In genomic region chr7:114842551-114843065, GRCh38 we compare ENCODE assay signal across 17 cellular contexts.
"Had no signal": no experiment of that assay in that cellular context is flagged by ENCODE, and none has a peak within 500 bp of the region (broad histone marks: within the 10 kb centered on the region; RNA-seq: fewer than 3 reads in every experiment).

No MANE protein-coding gene starts in this region.

- H3K27ac ChIP-seq: breast epithelium, left ventricle myocardium inferior, suprapubic skin, upper lobe of right lung had no signal

- H3K27ac Mint-ChIP-seq: activated naive CD4-positive, alpha-beta T cell treated with anti-CD3 and anti-CD28 coated beads, Interleukin-2, amount 50 U/mL, for 72 hours; memory B cell; nephron progenitor cell; T-helper 17 cell had no signal

- H3K36me3 Mint-ChIP-seq: memory B cell had no signal

- H3K9me3 ChIP-seq: breast epithelium, left ventricle myocardium inferior, suprapubic skin, upper lobe of right lung had no signal

- H3K9me3 Mint-ChIP-seq: activated naive CD4-positive, alpha-beta T cell treated with anti-CD3 and anti-CD28 coated beads, Interleukin-2, amount 50 U/mL, for 72 hours; memory B cell; nephron progenitor cell had no signal

- FAIRE-seq: islet of Langerhans, TTC549 had no signal

- H3K4me3 Mint-ChIP-seq: memory B cell, nephron progenitor cell, T-helper 17 cell had no signal

- H3K36me3 ChIP-seq: breast epithelium, left ventricle myocardium inferior, suprapubic skin, upper lobe of right lung had no signal

- DNase-seq: activated CD4-positive, CD25-positive, alpha-beta regulatory T cell; activated effector memory CD4-positive, alpha-beta T cell treated with Interleukin-2 at 50 U/mL for 16 hours; anterior cingulate cortex; dermis blood vessel endothelial cell; left ventricle myocardium inferior; nephron progenitor cell; stimulated activated CD4-positive, alpha-beta T cell treated with anti-CD3 and anti-CD28 coated beads, Interleukin-4, amount 100 ng/mL, for 1 hour; stimulated activated CD8-positive, alpha-beta memory T cell treated with anti-CD3 and anti-CD28 coated beads, Interleukin-4, amount 100 ng/mL, for 48 hours; stimulated activated naive CD8-positive, alpha-beta T cell treated with anti-CD3 and anti-CD28 coated beads, Interleukin-15, Interleukin-2, amounts not matched to agents 100 U/mL and 50 U/mL, for 24 hours; T-helper 17 cell; upper lobe of right lung had no signal

- H3K4me3 ChIP-seq: breast epithelium, left ventricle myocardium inferior, suprapubic skin, upper lobe of right lung had no signal

- H3K4me1 Mint-ChIP-seq: memory B cell, nephron progenitor cell, T-helper 17 cell had no signal

- H3K27me3 ChIP-seq: breast epithelium, suprapubic skin, upper lobe of right lung had no signal

- H3K4me1 ChIP-seq: breast epithelium, left ventricle myocardium inferior, suprapubic skin, upper lobe of right lung had no signal

- ATAC-seq: activated naive CD4-positive, alpha-beta T cell treated with anti-CD3 and anti-CD28 coated beads, Interleukin-2, amount 50 U/mL, for 72 hours; stimulated activated naive CD8-positive, alpha-beta T cell treated with anti-CD3 and anti-CD28 coated beads, Interleukin-15, Interleukin-2, amounts not matched to agents 100 U/mL and 50 U/mL, for 24 hours; T-helper 17 cell; upper lobe of right lung had no signal
